In genomic region chr11:20639688-20640087, GRCh38 we compare ENCODE assay signal across 23 cellular contexts. TPM values are rescaled to one million over a fixed set of nuclear protein-coding genes. Genes with fewer than 3 reads are reported as not detected.
"Had no signal": no experiment of that assay in that cellular context is flagged by ENCODE, and none has a peak within 500 bp of the region (broad histone marks: within the 10 kb centered on the region; RNA-seq: fewer than 3 reads in every experiment).

No MANE protein-coding gene starts in this region.

- H3K27ac Mint-ChIP-seq: T-cell had no signal

- H3K36me3 Mint-ChIP-seq: T-cell had no signal

- H3K27me3 ChIP-seq: MG63 had no signal

- H3K27ac ChIP-seq: RWPE1 had no signal

- H3K9me2 ChIP-seq: SK-N-SH had no signal

- H3K9me3 Mint-ChIP-seq: T-cell had no signal

- H3K36me3 ChIP-seq: MG63 had no signal

- DNase-seq: KBM-7; MG63; NCI-H1092 treated with DMSO at 0.1 percent for 48 hours; NCI-H1436; NCI-H187; NCI-H2029; NCI-H2081 treated with DMSO at 0.1 percent for 48 hours; NCI-H2171; NCI-H226; NCI-H510A; NCI-H524 treated with DMSO at 0.1 percent for 48 hours; NCI-H69; NCI-H774; NK-92 treated with Interleukin-12 subunit alpha and Interleukin-12 subunit beta, amount 100 ng/mL, for 24 hours; PC-3; SHP77; SK-N-SH; SW 1271; T-cell had no signal

- H3K4me2 ChIP-seq: SK-N-SH had no signal

- H3K4me1 Mint-ChIP-seq: T-cell had no signal

- ATAC-seq: Panc1, PC-3, T-cell had no signal

- H3K4me3 Mint-ChIP-seq: T-cell had no signal

- H3K4me3 ChIP-seq: MG63 had no signal

- H3K9ac ChIP-seq: SK-N-SH had no signal

- H3K9me3 ChIP-seq: MG63, SK-N-SH had no signal

RNA-seq across cellular contexts. Expression of gene NELL1, which starts 29.7 kb away (rescaled TPM):
- total RNA-seq: OCI-LY7, PC-3, SK-MEL-5, T-cell had no signal

RNA-seq across cellular contexts. Expression of gene SLC6A5, which starts 40.3 kb away (rescaled TPM):
- total RNA-seq: OCI-LY7, PC-3, SK-MEL-5, T-cell had no signal
